19 cellular contexts compared by ENCODE assay signal in the genomic region with DNA sequence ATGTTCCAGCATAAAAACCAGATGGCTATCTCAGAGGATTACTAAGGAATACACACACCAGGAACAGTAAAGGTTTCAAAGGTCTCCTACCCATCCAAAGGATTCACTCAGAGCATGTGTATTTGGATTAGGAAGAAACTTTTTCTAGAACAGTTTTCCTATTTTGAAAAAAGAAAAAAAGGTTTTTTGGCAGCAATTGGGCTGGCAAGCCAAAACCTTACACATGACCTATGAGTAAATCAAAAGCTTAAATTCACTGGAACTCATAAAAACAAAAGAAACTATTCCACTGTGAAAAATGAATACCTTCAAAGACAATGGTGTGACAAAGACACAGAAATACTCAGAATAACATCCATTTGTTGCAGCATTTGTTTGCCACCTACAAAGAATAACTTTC. TPM values are rescaled to one million over a fixed set of nuclear protein-coding genes. Genes with fewer than 3 reads are reported as not detected.
DNase-seq lines count a peak whose midpoint lies in the region; ATAC-seq and TF ChIP-seq lines count a peak whose summit lies in the region.
"Had no signal": no experiment of that assay in that cellular context is flagged by ENCODE, and none has a peak within 500 bp of the region (broad histone marks: within the 10 kb centered on the region; RNA-seq: fewer than 3 reads in every experiment).

No MANE protein-coding gene starts in this region.

- H3K36me3 Mint-ChIP-seq in activated naive CD4-positive, alpha-beta T cell treated with anti-CD3 and anti-CD28 coated beads, Interleukin-2, amount 50 U/mL, for 24 hours = peaks cover 8% of the 10 kb centered on the region
- peaks cover 0 to 38% of the 10 kb centered on the region in 2 donors for H3K36me3 Mint-ChIP-seq in activated naive CD4-positive, alpha-beta T cell treated with anti-CD3 and anti-CD28 coated beads, Interleukin-2, amount 50 U/mL, for 72 hours

- H3K27ac Mint-ChIP-seq in activated naive CD4-positive, alpha-beta T cell treated with anti-CD3 and anti-CD28 coated beads, Interleukin-2, amount 50 U/mL, for 24 hours = peak overlapping the region; percentile 65
- H3K27ac Mint-ChIP-seq in activated naive CD4-positive, alpha-beta T cell treated with anti-CD3 and anti-CD28 coated beads, Interleukin-2, amount 50 U/mL, for 72 hours = peak overlapping the region in 1 of 2 donors; percentile 17
- H3K27ac Mint-ChIP-seq: activated naive CD8-positive, alpha-beta T cell treated with anti-CD3 and anti-CD28 coated beads, Interleukin-2, amount 10 ng/mL, durations not matched to agents 7 days and 5 days; GM23338 had no signal

- no peak for TF ChIP-seq CTCF in fibroblast of pulmonary artery (IDR thresholded peaks at IDR 0.05; ENCODE audit: low read length, missing control alignments)

- no peak overlapping the region for H3K4me3 Mint-ChIP-seq in activated naive CD4-positive, alpha-beta T cell treated with anti-CD3 and anti-CD28 coated beads, Interleukin-2, amount 50 U/mL, for 24 hours
- H3K4me3 Mint-ChIP-seq: activated naive CD8-positive, alpha-beta T cell treated with anti-CD3 and anti-CD28 coated beads, Interleukin-2, amount 10 ng/mL, durations not matched to agents 7 days and 5 days; GM23338; T-helper 17 cell had no signal

- DNase-seq in activated naive CD4-positive, alpha-beta T cell treated with anti-CD3 and anti-CD28 coated beads, Interleukin-2, amount 50 U/mL, for 72 hours (ENCODE audit: low spot score in 2 of 2) = no peak
- DNase-seq in amniotic epithelial cell (ENCODE audit: low read depth) (peak; percentile 11), fibroblast of pulmonary artery (ENCODE audit: low read depth) (peak; percentile 42), stromal cell of bone marrow (ENCODE audit: low read depth) (peak; percentile 43), GOT3 (lab: John Stamatoyannopoulos, UW) (no peak)
- DNase-seq: activated CD4-positive, alpha-beta T cell treated with anti-CD3 and anti-CD28 coated beads, Interleukin-2, amount 50 U/mL, for 4 hours; activated naive CD8-positive, alpha-beta T cell treated with anti-CD3 and anti-CD28 coated beads, Interleukin-2, amount 10 ng/mL, durations not matched to agents 7 days and 5 days; activated T-cell treated with anti-CD3 and anti-CD28 coated beads, Interleukin-2, amount 50 U/mL, for 48 hours; DMS79 treated with DMSO at 0.1 percent for 48 hours; NCI-H1436; NCI-H748 treated with DMSO at 0.1 percent for 48 hours; PC-3; T-helper 17 cell had no signal

- ATAC-seq in activated naive CD4-positive, alpha-beta T cell treated with anti-CD3 and anti-CD28 coated beads, Interleukin-2, amount 50 U/mL, for 72 hours = no peak
- ATAC-seq in HG03159 (IDR thresholded peaks at IDR 0.05; ENCODE audit: unreplicated experiment) (no peak), GM21381 (IDR thresholded peaks at IDR 0.05; ENCODE audit: unreplicated experiment) (no peak)
- ATAC-seq: GM23338, HepG2, PC-3, T-helper 17 cell had no signal

- H3K4me1 Mint-ChIP-seq in activated naive CD4-positive, alpha-beta T cell treated with anti-CD3 and anti-CD28 coated beads, Interleukin-2, amount 50 U/mL, for 24 hours = peaks cover 78% of the 10 kb centered on the region

- no peaks in the 10 kb centered on the region for H3K9me3 Mint-ChIP-seq in activated naive CD4-positive, alpha-beta T cell treated with anti-CD3 and anti-CD28 coated beads, Interleukin-2, amount 50 U/mL, for 24 hours
- peaks cover 0 to 4% of the 10 kb centered on the region in 2 donors for H3K9me3 Mint-ChIP-seq in activated naive CD4-positive, alpha-beta T cell treated with anti-CD3 and anti-CD28 coated beads, Interleukin-2, amount 50 U/mL, for 72 hours
- H3K9me3 Mint-ChIP-seq: activated naive CD8-positive, alpha-beta T cell treated with anti-CD3 and anti-CD28 coated beads, Interleukin-2, amount 10 ng/mL, durations not matched to agents 7 days and 5 days had no signal

- H3K27me3 Mint-ChIP-seq in activated naive CD4-positive, alpha-beta T cell treated with anti-CD3 and anti-CD28 coated beads, Interleukin-2, amount 50 U/mL, for 24 hours = no peaks in the 10 kb centered on the region
- H3K27me3 Mint-ChIP-seq: activated naive CD8-positive, alpha-beta T cell treated with anti-CD3 and anti-CD28 coated beads, Interleukin-2, amount 10 ng/mL, durations not matched to agents 7 days and 5 days; T-helper 17 cell had no signal

- H3K4me3 ChIP-seq in fibroblast of pulmonary artery (replicated peaks; ENCODE audit: low read depth, low read length) = no peak overlapping the region
- H3K4me3 ChIP-seq: cardiac muscle cell, GM23338 had no signal

RNA-seq across cellular contexts. Expression of a gene that starts 9.6 kb away (rescaled TPM):
- 10 to 100 TPM; 20.8 to 23.1 TPM for total RNA-seq in activated naive CD4-positive, alpha-beta T cell treated with anti-CD3 and anti-CD28 coated beads, Interleukin-2, amount 50 U/mL, for 72 hours

Comparison
In these comparisons a context has a peak if more than half of its experiments do, and no peak if none do; other contexts are left out.
1. DNase-seq: peak in amniotic epithelial cell (single experiment), fibroblast of pulmonary artery (single experiment) and stromal cell of bone marrow (single experiment); none in activated naive CD4-positive, alpha-beta T cell treated with anti-CD3 and anti-CD28 coated beads, Interleukin-2, amount 50 U/mL, for 72 hours (0 of 2) and GOT3 (single experiment).